In the genomic region with DNA sequence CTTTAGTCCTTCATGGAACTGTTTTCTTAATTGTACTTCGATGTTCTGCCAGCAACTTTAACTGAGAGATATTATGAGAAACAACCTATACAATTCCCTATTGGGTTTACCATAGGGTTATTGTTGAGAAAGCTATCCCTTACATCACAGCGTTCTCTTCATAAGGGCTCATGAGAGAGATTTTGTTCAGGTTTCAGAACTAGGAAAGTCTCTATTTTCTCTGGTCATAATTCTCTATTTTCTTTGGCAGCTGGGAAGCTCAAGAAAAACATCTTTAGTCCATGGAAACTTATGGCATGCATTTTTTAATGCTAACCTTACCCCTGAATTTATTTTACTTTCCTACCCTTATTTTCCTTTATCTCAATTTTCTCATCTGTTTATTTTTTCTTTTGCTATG, we compare ENCODE assay signal across 18 cellular contexts. TPM values are rescaled to one million over a fixed set of nuclear protein-coding genes. Genes with fewer than 3 reads are reported as not detected.
DNase-seq lines count a peak whose midpoint lies in the region; ATAC-seq and TF ChIP-seq lines count a peak whose summit lies in the region.
"Had no signal": no experiment of that assay in that cellular context is flagged by ENCODE, and none has a peak within 500 bp of the region (broad histone marks: within the 10 kb centered on the region; RNA-seq: fewer than 3 reads in every experiment).

No MANE protein-coding gene starts in this region.

- H3K4me1 ChIP-seq in osteoblast (ENCODE audit: insufficient read depth, low read length), result no peaks in the 10 kb centered on the region
- H3K4me1 ChIP-seq: BE2C, HAP-1 had no signal

- no peaks in the 10 kb centered on the region for H3K9me3 ChIP-seq in osteoblast (ENCODE audit: low read depth, low read length)
- H3K9me3 ChIP-seq: BE2C, HAP-1 had no signal

- ATAC-seq in HG02798 (IDR thresholded peaks at IDR 0.05; ENCODE audit: poor library complexity, unreplicated experiment), result no peak
- ATAC-seq: GM12878 had no signal

- H3K4me2 ChIP-seq in osteoblast (ENCODE audit: insufficient read depth, low read length), result no peak overlapping the region

- no peaks in the 10 kb centered on the region for H3K79me2 ChIP-seq in osteoblast (ENCODE audit: insufficient read depth, low read length)

- no peak overlapping the region for H2AFZ ChIP-seq in osteoblast (ENCODE audit: low read length)

- H4K20me1 ChIP-seq in osteoblast (ENCODE audit: insufficient read depth, low read length), result no peaks in the 10 kb centered on the region

- no peak for TF ChIP-seq CTCF in astrocyte of the spinal cord (IDR thresholded peaks at IDR 0.05; ENCODE audit: low read depth, low read length)
- no peak for TF ChIP-seq CTCF in GM10266 (IDR thresholded peaks at IDR 0.05; ENCODE audit: control insufficient read depth, insufficient read depth, low read depth, missing control alignments)
- TF ChIP-seq CTCF in osteoblast (IDR thresholded peaks at IDR 0.05; ENCODE audit: extremely low read depth, low read depth, low read length), result no peak

- H3K27me3 ChIP-seq in osteoblast (ENCODE audit: insufficient read depth, low read length), result peaks cover 12% of the 10 kb centered on the region
- H3K27me3 ChIP-seq: BE2C had no signal

- H3K27ac ChIP-seq in osteoblast (ENCODE audit: low read depth, low read length), result no peak overlapping the region
- H3K27ac ChIP-seq: HL-60 had no signal

- H3K4me3 ChIP-seq in astrocyte of the spinal cord (ENCODE audit: low read depth, low read length), result no peak overlapping the region
- no peak overlapping the region for H3K4me3 ChIP-seq in osteoblast (ENCODE audit: insufficient read depth, low read length)
- H3K4me3 ChIP-seq: GM12878, HAP-1 had no signal

- in situ Hi-C loops in astrocyte of the spinal cord (cut with HindIII; ENCODE audit: low sequenced_read_pairs), result no loop called here

- no peaks in the 10 kb centered on the region for H3K36me3 ChIP-seq in osteoblast (ENCODE audit: insufficient read depth, low read length)
- H3K36me3 ChIP-seq: BE2C, HAP-1 had no signal

- DNase-seq in EH (ENCODE audit: low read depth) (peak; percentile 12), astrocyte of the spinal cord (ENCODE audit: low read depth, low spot score) (peak; percentile 61), dedifferentiated amniotic fluid mesenchymal stem cell (ENCODE audit: extremely low spot score) (peak; percentile 51), smooth muscle cell of the brain vasculature (ENCODE audit: low read depth, low spot score) (peak; percentile 60), GM10266 (ENCODE audit: extremely low spot score) (no peak), osteoblast (ENCODE audit: insufficient read length, low spot score, missing footprints) (no peak)
- DNase-seq: ACHN; BE2C; C1 segment of cervical spinal cord; CD4-positive, CD25-positive, alpha-beta regulatory T cell; CD8-positive, alpha-beta memory T cell; COR-L47; DMS79; GF-D8 had no signal

RNA-seq across cellular contexts. Expression of gene NMNAT2, which starts 38.2 kb away (rescaled TPM):
- total RNA-seq in osteoblast, result 2.5 and 5.6 TPM in 2 replicates
- total RNA-seq: CD4-positive, CD25-positive, alpha-beta regulatory T cell; CD8-positive, alpha-beta memory T cell had no signal

Comparison
In these comparisons a context has a peak if more than half of its experiments do, and no peak if none do; other contexts are left out.
1. DNase-seq: peak in EH (single experiment), astrocyte of the spinal cord (single experiment), dedifferentiated amniotic fluid mesenchymal stem cell (single experiment) and smooth muscle cell of the brain vasculature (single experiment); none in GM10266 (single experiment) and osteoblast (single experiment).